Comparison of ENCODE assay signal across 13 cellular contexts in the genomic region with DNA sequence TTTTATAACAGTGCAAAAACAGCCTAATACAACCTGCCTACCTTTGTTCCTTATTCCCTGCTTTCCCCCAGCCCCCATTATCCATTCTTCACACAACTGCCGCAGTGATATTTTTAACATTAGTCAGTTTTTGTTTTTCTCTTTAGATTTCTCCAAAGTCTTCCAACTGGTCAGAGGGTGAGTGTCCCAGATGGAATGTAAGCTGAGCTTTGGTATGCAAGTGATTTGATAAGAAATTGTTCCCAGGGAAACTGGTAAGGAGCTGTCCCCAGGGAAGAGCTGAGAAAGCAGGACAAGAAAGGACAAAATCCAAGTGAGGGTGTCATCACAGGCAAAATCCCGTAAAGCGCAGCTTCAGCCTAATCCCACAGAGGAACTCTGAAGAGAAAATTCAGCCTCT.
A peak's percentile ranks its signal among the peaks of the same experiment; 100 is the strongest.
DNase-seq lines count a peak whose midpoint lies in the region; ATAC-seq, FAIRE-seq and TF ChIP-seq lines count a peak whose summit lies in the region.
"Had no signal": no experiment of that assay in that cellular context is flagged by ENCODE, and none has a peak within 500 bp of the region (broad histone marks: within the 10 kb centered on the region; RNA-seq: fewer than 3 reads in every experiment).

No MANE protein-coding gene starts in this region.

- no peak for TF ChIP-seq EP300 in esophagus muscularis mucosa (IDR thresholded peaks at IDR 0.05)

- ATAC-seq in left ventricle myocardium superior: peak; percentile 49
- ATAC-seq: HCT116 had no signal

- H3K4me3 ChIP-seq in HFF-Myc (replicated peaks; ENCODE audit: low read depth, low read length): no peak overlapping the region
- no peak overlapping the region for H3K4me3 ChIP-seq in esophagus muscularis mucosa

- 56% methylated on average over 3 of the region's 3 CpGs for WGBS in esophagus muscularis mucosa

- H3K27me3 ChIP-seq in esophagus muscularis mucosa: no peaks in the 10 kb centered on the region

- no peak for TF ChIP-seq CTCF in HFF-Myc (IDR thresholded peaks at IDR 0.05; ENCODE audit: low read depth, low read length, missing control alignments)
- no peak for TF ChIP-seq CTCF in esophagus muscularis mucosa (IDR thresholded peaks at IDR 0.05)

- no peaks in the 10 kb centered on the region for H3K36me3 ChIP-seq in esophagus muscularis mucosa

- intact Hi-C loops in left ventricle myocardium superior (cut with micrococcal nuclease) (no loop called here), esophagus muscularis mucosa (cut with DNase I) (no loop called here)

- FAIRE-seq in urothelium cell line (lab: Jason Lieb, UNC): no peak

- no peak for TF ChIP-seq POLR2A in esophagus muscularis mucosa (IDR thresholded peaks at IDR 0.05; ENCODE audit: low read depth)

- H3K9me3 ChIP-seq in esophagus muscularis mucosa: no peaks in the 10 kb centered on the region

- DNase-seq in HFF-Myc (ENCODE audit: extremely low read depth, low read depth) (peak; percentile 32), amniotic stem cell (lab: John Stamatoyannopoulos, UW) (peak; percentile 68), left ventricle myocardium superior (no peak), urothelium cell line (ENCODE audit: low spot score) (peak; percentile 70), esophagus muscularis mucosa (ENCODE audit: extremely low spot score) (no peak), NCI-H82 (lab: John Stamatoyannopoulos, UW) (no peak), SKM-1 (lab: John Stamatoyannopoulos, UW; ENCODE audit: unreplicated experiment) (no peak)
- DNase-seq: GF-D8, naive B cell, NCI-H1092 treated with DMSO at 0.1 percent for 48 hours, NCI-H526, T-helper 2 cell had no signal

- no peak overlapping the region for H3K27ac ChIP-seq in esophagus muscularis mucosa (replicated peaks in 1 of 4)

- no peaks in the 10 kb centered on the region for H3K4me1 ChIP-seq in esophagus muscularis mucosa

Comparison
In these comparisons a context has a peak if more than half of its experiments do, and no peak if none do; other contexts are left out.
1. DNase-seq: peak in HFF-Myc (single experiment), amniotic stem cell (single experiment) and urothelium cell line (single experiment); none in left ventricle myocardium superior (single experiment), esophagus muscularis mucosa (single experiment), NCI-H82 (single experiment) and SKM-1 (single experiment).